In the genomic region with DNA sequence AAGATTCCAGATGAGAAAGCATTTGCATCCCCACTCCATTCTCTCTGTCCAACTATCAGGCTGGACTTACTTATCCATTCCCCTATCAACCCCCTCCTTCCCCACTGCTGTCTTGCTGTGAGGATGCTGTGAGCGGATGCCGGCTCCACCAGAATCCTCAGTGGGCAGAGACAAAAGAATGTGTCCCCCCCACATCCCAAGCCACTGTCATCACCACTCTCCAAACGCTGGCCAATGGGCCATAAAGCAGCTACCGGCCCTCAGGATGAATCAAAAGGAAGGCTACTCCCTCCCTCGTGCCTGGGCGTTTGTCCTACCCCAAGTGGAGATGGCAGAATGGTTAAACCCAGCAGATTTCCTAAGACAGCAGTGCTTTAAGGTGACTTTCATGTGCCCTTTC, we compare ENCODE assay signal across 21 cellular contexts.
"Had no signal": no experiment of that assay in that cellular context is flagged by ENCODE, and none has a peak within 500 bp of the region (broad histone marks: within the 10 kb centered on the region; RNA-seq: fewer than 3 reads in every experiment).

No MANE protein-coding gene starts in this region.

- H3K4me3 Mint-ChIP-seq: activated B cell treated with CpG ODN at 0.5 μM for 24 hours; activated CD4-positive, alpha-beta memory T cell treated with anti-CD3 and anti-CD28 coated beads, Interleukin-2, amount 10 ng/mL, durations not matched to agents 7 days and 5 days; activated T-helper 17 cell treated with anti-CD3 and anti-CD28 coated beads, Interleukin-2, amount 50 U/mL, for 72 hours; memory B cell; neural crest cell; stimulated activated naive CD8-positive, alpha-beta T cell treated with anti-CD3 and anti-CD28 coated beads, Interleukin-15, amount 100 ng/mL, for 72 hours; T-helper 1 cell treated with Interleukin-12 subunit alpha and Interleukin-12 subunit beta and Interleukin-4 antibody, amounts not matched to agents 30 μg/mL and 1 μg/mL, for 36 hours; type B pancreatic cell had no signal

- ATAC-seq: activated T-helper 17 cell treated with anti-CD3 and anti-CD28 coated beads, Interleukin-2, amount 50 U/mL, for 72 hours; right lobe of liver; stimulated activated naive CD8-positive, alpha-beta T cell treated with anti-CD3 and anti-CD28 coated beads, Interleukin-15, amount 100 ng/mL, for 72 hours had no signal

- H3K4me1 Mint-ChIP-seq: activated B cell treated with CpG ODN at 0.5 μM for 24 hours; activated CD4-positive, alpha-beta memory T cell treated with anti-CD3 and anti-CD28 coated beads, Interleukin-2, amount 10 ng/mL, durations not matched to agents 7 days and 5 days; activated T-helper 17 cell treated with anti-CD3 and anti-CD28 coated beads, Interleukin-2, amount 50 U/mL, for 72 hours; memory B cell; naive B cell; neural crest cell; stimulated activated naive CD8-positive, alpha-beta T cell treated with anti-CD3 and anti-CD28 coated beads, Interleukin-15, amount 100 ng/mL, for 72 hours had no signal

- DNase-seq: activated B cell treated with CpG ODN at 0.5 μM for 24 hours; activated CD4-positive, alpha-beta memory T cell treated with anti-CD3 and anti-CD28 coated beads, Interleukin-2, amount 10 ng/mL, durations not matched to agents 7 days and 5 days; activated CD4-positive, alpha-beta T cell treated with anti-CD3 and anti-CD28 coated beads for 48 hours; activated naive CD4-positive, alpha-beta T cell treated with Interleukin-2 at 50 U/mL for 16 hours; activated T-cell treated with anti-CD3 and anti-CD28 coated beads, Interleukin-2, amount 50 U/mL, for 1 hour; anterior cingulate cortex; erythroblast; mucosa of descending colon; naive B cell; ovary; right lobe of liver; small intestine; stimulated activated CD4-positive, alpha-beta T cell treated with anti-CD3 and anti-CD28 coated beads, Interleukin-4, amount 100 ng/mL, for 1 hour; stimulated activated naive CD8-positive, alpha-beta T cell treated with anti-CD3 and anti-CD28 coated beads, Interleukin-15, amount 100 ng/mL, for 72 hours had no signal

- H3K9me3 ChIP-seq: breast epithelium, mucosa of descending colon, ovary, right lobe of liver had no signal

- H3K4me1 ChIP-seq: breast epithelium, right lobe of liver had no signal

- H3K4me3 ChIP-seq: breast epithelium, coronary artery, mucosa of descending colon, ovary, right lobe of liver had no signal

- H3K36me3 Mint-ChIP-seq: memory B cell, naive B cell, type B pancreatic cell had no signal

- H3K9me3 Mint-ChIP-seq: activated B cell treated with CpG ODN at 0.5 μM for 24 hours; activated CD4-positive, alpha-beta memory T cell treated with anti-CD3 and anti-CD28 coated beads, Interleukin-2, amount 10 ng/mL, durations not matched to agents 7 days and 5 days; activated T-helper 17 cell treated with anti-CD3 and anti-CD28 coated beads, Interleukin-2, amount 50 U/mL, for 72 hours; memory B cell; stimulated activated naive CD8-positive, alpha-beta T cell treated with anti-CD3 and anti-CD28 coated beads, Interleukin-15, amount 100 ng/mL, for 72 hours; T-helper 1 cell treated with Interleukin-12 subunit alpha and Interleukin-12 subunit beta and Interleukin-4 antibody, amounts not matched to agents 30 μg/mL and 1 μg/mL, for 36 hours; type B pancreatic cell had no signal

- H3K27me3 Mint-ChIP-seq: activated CD4-positive, alpha-beta memory T cell treated with anti-CD3 and anti-CD28 coated beads, Interleukin-2, amount 10 ng/mL, durations not matched to agents 7 days and 5 days had no signal

- H3K36me3 ChIP-seq: breast epithelium, ovary, right lobe of liver had no signal

- H3K27ac ChIP-seq: breast epithelium, ovary, right lobe of liver had no signal

- H3K27me3 ChIP-seq: ovary, right lobe of liver had no signal

- H3K27ac Mint-ChIP-seq: activated B cell treated with CpG ODN at 0.5 μM for 24 hours; activated CD4-positive, alpha-beta memory T cell treated with anti-CD3 and anti-CD28 coated beads, Interleukin-2, amount 10 ng/mL, durations not matched to agents 7 days and 5 days; activated T-helper 17 cell treated with anti-CD3 and anti-CD28 coated beads, Interleukin-2, amount 50 U/mL, for 72 hours; memory B cell; naive B cell; stimulated activated naive CD8-positive, alpha-beta T cell treated with anti-CD3 and anti-CD28 coated beads, Interleukin-15, amount 100 ng/mL, for 72 hours; T-helper 1 cell treated with Interleukin-12 subunit alpha and Interleukin-12 subunit beta and Interleukin-4 antibody, amounts not matched to agents 30 μg/mL and 1 μg/mL, for 36 hours; type B pancreatic cell had no signal
